Comparison of ENCODE assay signal across 1 cellular context in the genomic region with DNA sequence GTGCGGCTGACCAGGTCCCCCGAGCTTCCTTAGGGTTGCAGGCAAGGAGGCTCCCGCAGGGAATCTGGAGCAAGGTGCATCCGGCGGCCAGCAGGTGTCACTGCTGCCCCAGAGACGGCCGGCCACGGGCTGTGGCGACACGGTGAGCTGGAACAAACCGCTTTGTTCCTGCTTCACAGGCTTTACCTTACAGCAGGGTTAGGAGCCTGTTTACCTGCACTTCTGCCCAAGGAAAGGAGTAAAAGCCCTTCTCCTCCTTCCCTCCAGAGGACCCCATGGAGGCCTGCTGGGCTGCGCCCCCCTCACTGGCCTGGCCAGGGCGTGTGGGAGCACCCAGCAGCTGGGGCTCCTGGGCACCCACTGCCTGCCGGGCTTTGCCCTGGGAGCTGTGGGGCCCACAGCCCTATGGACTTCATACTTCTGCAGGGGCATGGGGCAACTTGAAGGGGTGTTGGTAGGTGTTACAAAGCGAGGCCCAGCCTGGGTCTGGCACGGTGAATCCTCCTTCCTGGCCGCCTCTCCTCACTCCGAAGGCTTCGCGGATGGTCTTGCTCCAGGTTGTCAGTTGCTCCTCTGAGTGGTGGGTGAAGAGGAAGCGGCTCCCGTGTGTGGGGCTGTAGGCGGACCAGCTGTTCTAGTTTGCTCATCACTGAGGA.
TF ChIP-seq lines count a peak whose summit lies in the region.

No MANE protein-coding gene starts in this region.

TF ChIP-seq in H1, 55 proteins besides CTCF, POLR2A, EP300 and RAD21 (continued from another document):
- TF ChIP-seq, protein P1, sequence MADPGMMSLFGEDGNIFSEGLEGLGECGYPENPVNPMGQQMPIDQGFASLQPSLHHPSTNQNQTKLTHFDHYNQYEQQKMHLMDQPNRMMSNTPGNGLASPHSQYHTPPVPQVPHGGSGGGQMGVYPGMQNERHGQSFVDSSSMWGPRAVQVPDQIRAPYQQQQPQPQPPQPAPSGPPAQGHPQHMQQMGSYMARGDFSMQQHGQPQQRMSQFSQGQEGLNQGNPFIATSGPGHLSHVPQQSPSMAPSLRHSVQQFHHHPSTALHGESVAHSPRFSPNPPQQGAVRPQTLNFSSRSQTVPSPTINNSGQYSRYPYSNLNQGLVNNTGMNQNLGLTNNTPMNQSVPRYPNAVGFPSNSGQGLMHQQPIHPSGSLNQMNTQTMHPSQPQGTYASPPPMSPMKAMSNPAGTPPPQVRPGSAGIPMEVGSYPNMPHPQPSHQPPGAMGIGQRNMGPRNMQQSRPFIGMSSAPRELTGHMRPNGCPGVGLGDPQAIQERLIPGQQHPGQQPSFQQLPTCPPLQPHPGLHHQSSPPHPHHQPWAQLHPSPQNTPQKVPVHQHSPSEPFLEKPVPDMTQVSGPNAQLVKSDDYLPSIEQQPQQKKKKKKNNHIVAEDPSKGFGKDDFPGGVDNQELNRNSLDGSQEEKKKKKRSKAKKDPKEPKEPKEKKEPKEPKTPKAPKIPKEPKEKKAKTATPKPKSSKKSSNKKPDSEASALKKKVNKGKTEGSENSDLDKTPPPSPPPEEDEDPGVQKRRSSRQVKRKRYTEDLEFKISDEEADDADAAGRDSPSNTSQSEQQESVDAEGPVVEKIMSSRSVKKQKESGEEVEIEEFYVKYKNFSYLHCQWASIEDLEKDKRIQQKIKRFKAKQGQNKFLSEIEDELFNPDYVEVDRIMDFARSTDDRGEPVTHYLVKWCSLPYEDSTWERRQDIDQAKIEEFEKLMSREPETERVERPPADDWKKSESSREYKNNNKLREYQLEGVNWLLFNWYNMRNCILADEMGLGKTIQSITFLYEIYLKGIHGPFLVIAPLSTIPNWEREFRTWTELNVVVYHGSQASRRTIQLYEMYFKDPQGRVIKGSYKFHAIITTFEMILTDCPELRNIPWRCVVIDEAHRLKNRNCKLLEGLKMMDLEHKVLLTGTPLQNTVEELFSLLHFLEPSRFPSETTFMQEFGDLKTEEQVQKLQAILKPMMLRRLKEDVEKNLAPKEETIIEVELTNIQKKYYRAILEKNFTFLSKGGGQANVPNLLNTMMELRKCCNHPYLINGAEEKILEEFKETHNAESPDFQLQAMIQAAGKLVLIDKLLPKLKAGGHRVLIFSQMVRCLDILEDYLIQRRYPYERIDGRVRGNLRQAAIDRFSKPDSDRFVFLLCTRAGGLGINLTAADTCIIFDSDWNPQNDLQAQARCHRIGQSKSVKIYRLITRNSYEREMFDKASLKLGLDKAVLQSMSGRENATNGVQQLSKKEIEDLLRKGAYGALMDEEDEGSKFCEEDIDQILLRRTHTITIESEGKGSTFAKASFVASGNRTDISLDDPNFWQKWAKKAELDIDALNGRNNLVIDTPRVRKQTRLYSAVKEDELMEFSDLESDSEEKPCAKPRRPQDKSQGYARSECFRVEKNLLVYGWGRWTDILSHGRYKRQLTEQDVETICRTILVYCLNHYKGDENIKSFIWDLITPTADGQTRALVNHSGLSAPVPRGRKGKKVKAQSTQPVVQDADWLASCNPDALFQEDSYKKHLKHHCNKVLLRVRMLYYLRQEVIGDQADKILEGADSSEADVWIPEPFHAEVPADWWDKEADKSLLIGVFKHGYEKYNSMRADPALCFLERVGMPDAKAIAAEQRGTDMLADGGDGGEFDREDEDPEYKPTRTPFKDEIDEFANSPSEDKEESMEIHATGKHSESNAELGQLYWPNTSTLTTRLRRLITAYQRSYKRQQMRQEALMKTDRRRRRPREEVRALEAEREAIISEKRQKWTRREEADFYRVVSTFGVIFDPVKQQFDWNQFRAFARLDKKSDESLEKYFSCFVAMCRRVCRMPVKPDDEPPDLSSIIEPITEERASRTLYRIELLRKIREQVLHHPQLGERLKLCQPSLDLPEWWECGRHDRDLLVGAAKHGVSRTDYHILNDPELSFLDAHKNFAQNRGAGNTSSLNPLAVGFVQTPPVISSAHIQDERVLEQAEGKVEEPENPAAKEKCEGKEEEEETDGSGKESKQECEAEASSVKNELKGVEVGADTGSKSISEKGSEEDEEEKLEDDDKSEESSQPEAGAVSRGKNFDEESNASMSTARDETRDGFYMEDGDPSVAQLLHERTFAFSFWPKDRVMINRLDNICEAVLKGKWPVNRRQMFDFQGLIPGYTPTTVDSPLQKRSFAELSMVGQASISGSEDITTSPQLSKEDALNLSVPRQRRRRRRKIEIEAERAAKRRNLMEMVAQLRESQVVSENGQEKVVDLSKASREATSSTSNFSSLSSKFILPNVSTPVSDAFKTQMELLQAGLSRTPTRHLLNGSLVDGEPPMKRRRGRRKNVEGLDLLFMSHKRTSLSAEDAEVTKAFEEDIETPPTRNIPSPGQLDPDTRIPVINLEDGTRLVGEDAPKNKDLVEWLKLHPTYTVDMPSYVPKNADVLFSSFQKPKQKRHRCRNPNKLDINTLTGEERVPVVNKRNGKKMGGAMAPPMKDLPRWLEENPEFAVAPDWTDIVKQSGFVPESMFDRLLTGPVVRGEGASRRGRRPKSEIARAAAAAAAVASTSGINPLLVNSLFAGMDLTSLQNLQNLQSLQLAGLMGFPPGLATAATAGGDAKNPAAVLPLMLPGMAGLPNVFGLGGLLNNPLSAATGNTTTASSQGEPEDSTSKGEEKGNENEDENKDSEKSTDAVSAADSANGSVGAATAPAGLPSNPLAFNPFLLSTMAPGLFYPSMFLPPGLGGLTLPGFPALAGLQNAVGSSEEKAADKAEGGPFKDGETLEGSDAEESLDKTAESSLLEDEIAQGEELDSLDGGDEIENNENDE (IDR thresholded peaks at IDR 0.05; ENCODE audit: insufficient replicate concordance, low read length) = no peak
- TF ChIP-seq CBX5 (IDR thresholded peaks at IDR 0.05; ENCODE audit: low read depth, low read length) (no peak), RNF2 (IDR thresholded peaks at IDR 0.05; ENCODE audit: borderline replicate concordance, low read depth, low read length, missing control alignments, poor library complexity, severe bottlenecking) (no peak), CBX8 (IDR thresholded peaks at IDR 0.05; ENCODE audit: borderline replicate concordance, low read depth, low read length) (no peak), TAF1 (IDR thresholded peaks at IDR 0.05; ENCODE audit: low read depth, low read length) (peak; percentile 72), YY1 (IDR thresholded peaks at IDR 0.05; ENCODE audit: low read depth, low read length) (no peak), SUZ12 (IDR thresholded peaks at IDR 0.05; ENCODE audit: low read length) (no peak), CHD1 (IDR thresholded peaks at IDR 0.05; ENCODE audit: low read depth, low read length) (no peak), KDM4A (IDR thresholded peaks at IDR 0.05; ENCODE audit: low read depth, low read length, severe bottlenecking) (peak; percentile 29), SP2 (IDR thresholded peaks at IDR 0.05; ENCODE audit: low read length) (no peak), SRF (IDR thresholded peaks at IDR 0.05; ENCODE audit: low read depth, low read length) (no peak), MAFK (IDR thresholded peaks at IDR 0.05; ENCODE audit: low read depth, low read length) (no peak), TEAD4 (IDR thresholded peaks at IDR 0.05; ENCODE audit: low read depth, low read length) (no peak), TAF7 (optimal IDR thresholded peaks at IDR 0.05; ENCODE audit: borderline replicate concordance, low read depth, low read length) (peak; percentile 74), ZNF274 (IDR thresholded peaks at IDR 0.05; ENCODE audit: borderline replicate concordance, extremely low read depth, low read length) (no peak), POLR2AphosphoS5 (IDR thresholded peaks at IDR 0.05; ENCODE audit: low read depth, low read length) (peak; percentile 41; the same call in 1 of the 2 replicates), TCF12 (IDR thresholded peaks at IDR 0.05; ENCODE audit: low read depth, low read length) (no peak), EZH2 (IDR thresholded peaks at IDR 0.05; ENCODE audit: low read depth, low read length, severe bottlenecking) (no peak), BCL11A (IDR thresholded peaks at IDR 0.05; ENCODE audit: low read depth in 2 of 2, low read length in 2 of 2) (no peak), SAP30 (IDR thresholded peaks at IDR 0.05; ENCODE audit: insufficient read depth, insufficient replicate concordance, low read length) (no peak), HDAC2 (IDR thresholded peaks at IDR 0.05; ENCODE audit: borderline replicate concordance in 1 of 2, low read depth in 2 of 2, low read length in 2 of 2) (no peak), GABPA (IDR thresholded peaks at IDR 0.05; ENCODE audit: borderline replicate concordance, insufficient read depth, low read length) (0 out of 2 replicates have a peak, but pooled peaks have one; percentile 50), SP4 (IDR thresholded peaks at IDR 0.05; ENCODE audit: low read length) (no peak), EGR1 (IDR thresholded peaks at IDR 0.05; ENCODE audit: borderline replicate concordance, low read depth, low read length) (no peak), CTBP2 (IDR thresholded peaks at IDR 0.05; ENCODE audit: borderline replicate concordance, insufficient read depth, insufficient read length, low read length) (no peak), PHF8 (conservative IDR thresholded peaks at IDR 0.05; ENCODE audit: low read depth, low read length) (no peak), CEBPB (IDR thresholded peaks at IDR 0.05; ENCODE audit: low read depth, low read length) (peak; percentile 75), NRF1 (IDR thresholded peaks at IDR 0.05; ENCODE audit: low read depth, low read length) (no peak), HDAC6 (IDR thresholded peaks at IDR 0.05; ENCODE audit: low read depth, low read length) (no peak), TBP (IDR thresholded peaks at IDR 0.05; ENCODE audit: low read depth, low read length) (peak; percentile 69; the same call in 1 of the 2 replicates), KDM5A (IDR thresholded peaks at IDR 0.05; ENCODE audit: low read length) (no peak), BACH1 (IDR thresholded peaks at IDR 0.05; ENCODE audit: low read length) (peak; percentile 31; the same call in 1 of the 2 replicates), JUND (IDR thresholded peaks at IDR 0.05; ENCODE audit: low read length) (peak; percentile 27; the same call in 1 of the 2 replicates), BRCA1 (IDR thresholded peaks at IDR 0.05; ENCODE audit: low read depth, low read length) (no peak), RXRA (IDR thresholded peaks at IDR 0.05; ENCODE audit: insufficient read depth, low read depth, low read length) (no peak), SIRT6 (IDR thresholded peaks at IDR 0.05; ENCODE audit: low read length) (no peak), SIN3A (conservative IDR thresholded peaks at IDR 0.05 in 1 of 2, IDR thresholded peaks at IDR 0.05 in 1 of 2; ENCODE audit: low read depth in 1 of 2, low read length in 2 of 2) (0 out of 4 replicates have a peak, but pooled peaks of 1 of the 2 experiments have one; percentile 41), NANOG (IDR thresholded peaks at IDR 0.05; ENCODE audit: insufficient read depth, low read depth, low read length, poor library complexity, severe bottlenecking) (no peak), SIX5 (IDR thresholded peaks at IDR 0.05; ENCODE audit: low read depth, low read length) (no peak), GTF2F1 (IDR thresholded peaks at IDR 0.05; ENCODE audit: borderline replicate concordance, low read depth, low read length) (no peak), CREB1 (IDR thresholded peaks at IDR 0.05) (peak; percentile 40), POU5F1 (IDR thresholded peaks at IDR 0.05; ENCODE audit: low read depth, low read length) (no peak), RBBP5 (IDR thresholded peaks at IDR 0.05; ENCODE audit: borderline replicate concordance, low read depth, low read length) (no peak), RFX5 (IDR thresholded peaks at IDR 0.05; ENCODE audit: borderline replicate concordance, low read depth, low read length) (no peak)
- TF ChIP-seq, protein P2, sequence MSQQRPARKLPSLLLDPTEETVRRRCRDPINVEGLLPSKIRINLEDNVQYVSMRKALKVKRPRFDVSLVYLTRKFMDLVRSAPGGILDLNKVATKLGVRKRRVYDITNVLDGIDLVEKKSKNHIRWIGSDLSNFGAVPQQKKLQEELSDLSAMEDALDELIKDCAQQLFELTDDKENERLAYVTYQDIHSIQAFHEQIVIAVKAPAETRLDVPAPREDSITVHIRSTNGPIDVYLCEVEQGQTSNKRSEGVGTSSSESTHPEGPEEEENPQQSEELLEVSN (IDR thresholded peaks at IDR 0.05) = 0 out of 2 replicates have a peak, but pooled peaks have one; percentile 57
- TF ChIP-seq, protein P3, sequence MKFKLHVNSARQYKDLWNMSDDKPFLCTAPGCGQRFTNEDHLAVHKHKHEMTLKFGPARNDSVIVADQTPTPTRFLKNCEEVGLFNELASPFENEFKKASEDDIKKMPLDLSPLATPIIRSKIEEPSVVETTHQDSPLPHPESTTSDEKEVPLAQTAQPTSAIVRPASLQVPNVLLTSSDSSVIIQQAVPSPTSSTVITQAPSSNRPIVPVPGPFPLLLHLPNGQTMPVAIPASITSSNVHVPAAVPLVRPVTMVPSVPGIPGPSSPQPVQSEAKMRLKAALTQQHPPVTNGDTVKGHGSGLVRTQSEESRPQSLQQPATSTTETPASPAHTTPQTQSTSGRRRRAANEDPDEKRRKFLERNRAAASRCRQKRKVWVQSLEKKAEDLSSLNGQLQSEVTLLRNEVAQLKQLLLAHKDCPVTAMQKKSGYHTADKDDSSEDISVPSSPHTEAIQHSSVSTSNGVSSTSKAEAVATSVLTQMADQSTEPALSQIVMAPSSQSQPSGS (IDR thresholded peaks at IDR 0.05; ENCODE audit: low read length) = no peak
- TF ChIP-seq, protein P4, sequence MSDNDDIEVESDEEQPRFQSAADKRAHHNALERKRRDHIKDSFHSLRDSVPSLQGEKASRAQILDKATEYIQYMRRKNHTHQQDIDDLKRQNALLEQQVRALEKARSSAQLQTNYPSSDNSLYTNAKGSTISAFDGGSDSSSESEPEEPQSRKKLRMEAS (IDR thresholded peaks at IDR 0.05) = peak; percentile 68
- TF ChIP-seq, protein P5, sequence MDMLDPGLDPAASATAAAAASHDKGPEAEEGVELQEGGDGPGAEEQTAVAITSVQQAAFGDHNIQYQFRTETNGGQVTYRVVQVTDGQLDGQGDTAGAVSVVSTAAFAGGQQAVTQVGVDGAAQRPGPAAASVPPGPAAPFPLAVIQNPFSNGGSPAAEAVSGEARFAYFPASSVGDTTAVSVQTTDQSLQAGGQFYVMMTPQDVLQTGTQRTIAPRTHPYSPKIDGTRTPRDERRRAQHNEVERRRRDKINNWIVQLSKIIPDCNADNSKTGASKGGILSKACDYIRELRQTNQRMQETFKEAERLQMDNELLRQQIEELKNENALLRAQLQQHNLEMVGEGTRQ (IDR thresholded peaks at IDR 0.05; ENCODE audit: low read length) = no peak
- TF ChIP-seq, protein P6, sequence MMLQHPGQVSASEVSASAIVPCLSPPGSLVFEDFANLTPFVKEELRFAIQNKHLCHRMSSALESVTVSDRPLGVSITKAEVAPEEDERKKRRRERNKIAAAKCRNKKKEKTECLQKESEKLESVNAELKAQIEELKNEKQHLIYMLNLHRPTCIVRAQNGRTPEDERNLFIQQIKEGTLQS (IDR thresholded peaks at IDR 0.05; ENCODE audit: insufficient read depth, low read depth, low read length) = no peak
